In genomic region chr5:130109152-130109551, GRCh38 we compare ENCODE assay signal across 8 cellular contexts.
DNase-seq lines count a peak whose midpoint lies in the region; ATAC-seq and TF ChIP-seq lines count a peak whose summit lies in the region.

No MANE protein-coding gene starts in this region.

- no peak overlapping the region; a peak in 1 of 4 replicates for H3K4me3 ChIP-seq in SK-N-SH (ENCODE audit: low read depth in 2 of 2, low read length in 1 of 2)

- TF ChIP-seq EP300 in SK-N-SH (IDR thresholded peaks at IDR 0.05; ENCODE audit: borderline replicate concordance in 1 of 2, low read depth in 1 of 2, low read length in 1 of 2) = no peak

- no peak overlapping the region for H3K9ac ChIP-seq in SK-N-SH

- no peak overlapping the region for H3K4me2 ChIP-seq in SK-N-SH

- no peaks in the 10 kb centered on the region for H3K4me1 Mint-ChIP-seq in CD4-positive, alpha-beta T cell (ENCODE audit: low read depth)
- H3K4me1 Mint-ChIP-seq in activated naive CD8-positive, alpha-beta T cell treated with anti-CD3 and anti-CD28 coated beads for 36 hours = peaks cover 3% of the 10 kb centered on the region

- no peak for DNase-seq in CD4-positive, alpha-beta T cell
- DNase-seq in SK-N-SH (peak; percentile 7), glomerular endothelial cell (ENCODE audit: extremely low read depth, low read depth, low spot score) (peak; percentile 14), anterior cingulate cortex (lab: John Stamatoyannopoulos, UW) (no peak), nucleus accumbens (lab: John Stamatoyannopoulos, UW) (no peak)
- DNase-seq in activated naive CD8-positive, alpha-beta T cell treated with anti-CD3 and anti-CD28 coated beads for 36 hours = no peak

- H3K27ac Mint-ChIP-seq in CD4-positive, alpha-beta T cell = no peak overlapping the region
- H3K27ac Mint-ChIP-seq in activated naive CD8-positive, alpha-beta T cell treated with anti-CD3 and anti-CD28 coated beads for 36 hours = no peak overlapping the region

- H2AFZ ChIP-seq in SK-N-SH (ENCODE audit: low read depth) = no peak overlapping the region

- H3F3A ChIP-seq in SK-N-SH (replicated peaks; ENCODE audit: insufficient read depth) = no peaks in the 10 kb centered on the region

- WGBS in SK-N-SH (ENCODE audit: low lambda C conversion rate) = 2% methylated on average over 1 of the region's 1 CpG

- POLR2A ChIA-PET in CD4-positive, alpha-beta T cell (lab: Charles Lee) = no interaction called here
- POLR2A ChIA-PET in SK-N-SH (lab: Yijun Ruan, JAX) = no interaction called here

- no peak overlapping the region for H3K27ac ChIP-seq in CD4-positive, alpha-beta T cell (ENCODE audit: low read depth, low read length)
- H3K27ac ChIP-seq in SK-N-SH (ENCODE audit: low read depth in 2 of 2, low read length in 1 of 2) = no peak overlapping the region

- no peaks in the 10 kb centered on the region for H3K9me3 Mint-ChIP-seq in CD4-positive, alpha-beta T cell
- no peaks in the 10 kb centered on the region for H3K9me3 Mint-ChIP-seq in activated naive CD8-positive, alpha-beta T cell treated with anti-CD3 and anti-CD28 coated beads for 36 hours

- no peaks in the 10 kb centered on the region for H3K79me2 ChIP-seq in SK-N-SH (ENCODE audit: insufficient read depth)

- peaks cover 12% of the 10 kb centered on the region for H3K27me3 Mint-ChIP-seq in CD4-positive, alpha-beta T cell
- H3K27me3 Mint-ChIP-seq in activated naive CD8-positive, alpha-beta T cell treated with anti-CD3 and anti-CD28 coated beads for 36 hours = no peaks in the 10 kb centered on the region

- TF ChIP-seq RAD21 in SK-N-SH (IDR thresholded peaks at IDR 0.05; ENCODE audit: low read length) = peak; percentile 63

- no peaks in the 10 kb centered on the region for H3K36me3 Mint-ChIP-seq in CD4-positive, alpha-beta T cell (ENCODE audit: low read depth)
- H3K36me3 Mint-ChIP-seq in activated naive CD8-positive, alpha-beta T cell treated with anti-CD3 and anti-CD28 coated beads for 36 hours = no peaks in the 10 kb centered on the region

- no peaks in the 10 kb centered on the region for H3K36me3 ChIP-seq in SK-N-SH (replicated peaks in 1 of 2; ENCODE audit: control insufficient read depth in 1 of 2, insufficient read depth in 2 of 2, low read length in 1 of 2)

- no peaks in the 10 kb centered on the region for H4K20me1 ChIP-seq in SK-N-SH (ENCODE audit: insufficient read depth)

- peak; percentile 45 for TF ChIP-seq CTCF in CD4-positive, alpha-beta T cell (IDR thresholded peaks at IDR 0.05)
- TF ChIP-seq CTCF in SK-N-SH (IDR thresholded peaks at IDR 0.05) = peak; percentile 74

- no peaks in the 10 kb centered on the region for H3K27me3 ChIP-seq in CD4-positive, alpha-beta T cell (ENCODE audit: control insufficient read depth, insufficient read depth, low read length)
- H3K27me3 ChIP-seq in SK-N-SH (ENCODE audit: insufficient read depth) = no peaks in the 10 kb centered on the region; the same call in 1 of the 2 replicates

- no peak overlapping the region for H3K4me3 Mint-ChIP-seq in CD4-positive, alpha-beta T cell
- H3K4me3 Mint-ChIP-seq in activated naive CD8-positive, alpha-beta T cell treated with anti-CD3 and anti-CD28 coated beads for 36 hours = no peak overlapping the region

- ATAC-seq in CD4-positive, alpha-beta T cell (ENCODE audit: poor library complexity) = no peak
- ATAC-seq in GM18907 (IDR thresholded peaks at IDR 0.05; ENCODE audit: unreplicated experiment) (peak; percentile 67), HG03354 (IDR thresholded peaks at IDR 0.05; ENCODE audit: poor library complexity, severe bottlenecking, unreplicated experiment) (peak; percentile 79)

- no peaks in the 10 kb centered on the region for H3K9me3 ChIP-seq in CD4-positive, alpha-beta T cell (ENCODE audit: control insufficient read depth, low read length)
- H3K9me3 ChIP-seq in SK-N-SH = no peaks in the 10 kb centered on the region

- CTCF ChIA-PET in CD4-positive, alpha-beta T cell (lab: Charles Lee) = interaction anchor here (1.0 kb wide), 1 partner anchor 9 kb away, joined by 3 read pairs; no protein-coding TSS in a partner anchor
- CTCF ChIA-PET in SK-N-SH (lab: Yijun Ruan, JAX) = interaction anchor here (0.6 to 1.8 kb wide), 5 partner anchors 10 to 33 kb away, joined by 3 to 4 read pairs (median 4); no protein-coding TSS in a partner anchor

- H3K4me1 ChIP-seq in SK-N-SH (ENCODE audit: control insufficient read depth in 1 of 2, insufficient read depth in 2 of 2, low read depth in 1 of 2, low read length in 1 of 2) = no peaks in the 10 kb centered on the region

- no peaks in the 10 kb centered on the region for H3K9me2 ChIP-seq in SK-N-SH

- intact Hi-C loops in CD4-positive, alpha-beta T cell (cut with DNase I, micrococcal nuclease) = loop anchor here in 1 of 2 experiments (2.0 kb wide), 2 partner anchors 1002 to 1308 kb away; no protein-coding TSS in a partner anchor

TF ChIP-seq in SK-N-SH, 30 proteins besides CTCF, POLR2A, EP300 and RAD21:
- TF ChIP-seq FOSL2 (IDR thresholded peaks at IDR 0.05; ENCODE audit: borderline replicate concordance, low read depth) (no peak), SMC3 (IDR thresholded peaks at IDR 0.05; ENCODE audit: low read depth, low read length) (peak; percentile 25)

Comparison
In these comparisons a context has a peak if more than half of its experiments do, and no peak if none do; other contexts are left out.
1. DNase-seq: peak in SK-N-SH (single experiment) and glomerular endothelial cell (single experiment); none in CD4-positive, alpha-beta T cell (0 of 10), activated naive CD8-positive, alpha-beta T cell treated with anti-CD3 and anti-CD28 coated beads for 36 hours (single experiment), anterior cingulate cortex (0 of 58) and nucleus accumbens (0 of 56).